In the genomic region with DNA sequence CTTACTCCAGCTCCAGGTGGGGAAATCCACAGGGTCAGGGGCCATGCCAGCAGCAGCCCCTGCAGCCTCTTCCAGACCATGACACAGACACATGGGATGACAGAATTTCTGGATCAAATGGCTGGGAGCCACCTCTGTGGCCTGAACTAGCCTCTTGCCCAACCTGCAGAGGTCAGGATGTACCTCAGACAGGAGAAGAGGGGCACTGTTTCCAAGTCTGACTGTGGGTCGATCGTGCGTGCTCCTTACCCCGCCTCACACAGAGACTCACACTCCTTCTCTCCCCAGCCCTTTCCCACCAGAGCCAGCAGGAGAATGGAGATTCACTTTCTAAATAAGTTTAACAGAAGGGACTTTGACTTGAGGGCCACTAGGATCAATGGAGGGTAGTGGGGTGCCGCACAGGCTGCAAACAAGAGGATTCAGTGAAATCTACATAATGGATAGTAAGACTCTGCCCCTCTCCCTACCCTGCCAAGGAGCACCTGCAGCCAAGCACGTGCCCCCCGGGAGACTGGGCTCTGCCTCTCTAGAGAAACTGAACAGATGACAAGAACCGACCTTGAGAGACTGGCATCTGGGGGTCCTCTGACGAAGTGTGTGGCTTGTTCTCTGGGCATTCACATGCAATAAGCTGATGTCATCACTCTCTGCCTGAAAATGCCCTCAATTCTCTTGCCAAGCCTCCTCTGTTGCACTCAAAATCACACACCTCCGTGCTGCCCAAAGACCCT, we compare ENCODE assay signal across 1 cellular context.
TF ChIP-seq lines count a peak whose summit lies in the region.

No MANE protein-coding gene starts in this region.

TF ChIP-seq in WTC11, 78 proteins besides CTCF, POLR2A, EP300 and RAD21 (continued from another document):
- TF ChIP-seq, protein P1, sequence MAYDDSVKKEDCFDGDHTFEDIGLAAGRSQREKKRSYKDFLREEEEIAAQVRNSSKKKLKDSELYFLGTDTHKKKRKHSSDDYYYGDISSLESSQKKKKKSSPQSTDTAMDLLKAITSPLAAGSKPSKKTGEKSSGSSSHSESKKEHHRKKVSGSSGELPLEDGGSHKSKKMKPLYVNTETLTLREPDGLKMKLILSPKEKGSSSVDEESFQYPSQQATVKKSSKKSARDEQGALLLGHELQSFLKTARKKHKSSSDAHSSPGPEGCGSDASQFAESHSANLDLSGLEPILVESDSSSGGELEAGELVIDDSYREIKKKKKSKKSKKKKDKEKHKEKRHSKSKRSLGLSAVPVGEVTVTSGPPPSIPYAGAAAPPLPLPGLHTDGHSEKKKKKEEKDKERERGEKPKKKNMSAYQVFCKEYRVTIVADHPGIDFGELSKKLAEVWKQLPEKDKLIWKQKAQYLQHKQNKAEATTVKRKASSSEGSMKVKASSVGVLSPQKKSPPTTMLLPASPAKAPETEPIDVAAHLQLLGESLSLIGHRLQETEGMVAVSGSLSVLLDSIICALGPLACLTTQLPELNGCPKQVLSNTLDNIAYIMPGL (CRISPR knock-in tag; IDR thresholded peaks at IDR 0.05), result no peak
- TF ChIP-seq ZNF232 (CRISPR knock-in tag; IDR thresholded peaks at IDR 0.05) (no peak), ETV6 (CRISPR knock-in tag; IDR thresholded peaks at IDR 0.05) (no peak), GRHL2 (CRISPR knock-in tag; IDR thresholded peaks at IDR 0.05; ENCODE audit: insufficient replicate concordance, severe bottlenecking) (no peak), RELA (CRISPR knock-in tag; IDR thresholded peaks at IDR 0.05; ENCODE audit: borderline replicate concordance) (no peak), TCF7 (CRISPR knock-in tag; IDR thresholded peaks at IDR 0.05; ENCODE audit: low read depth) (no peak), GTF2I (CRISPR knock-in tag; conservative IDR thresholded peaks at IDR 0.05) (no peak), PRRX2 (CRISPR knock-in tag; IDR thresholded peaks at IDR 0.05) (no peak), ZNF219 (CRISPR knock-in tag; IDR thresholded peaks at IDR 0.05; ENCODE audit: borderline replicate concordance) (no peak), TEAD4 (CRISPR knock-in tag; IDR thresholded peaks at IDR 0.05) (no peak)
- TF ChIP-seq, protein P2, sequence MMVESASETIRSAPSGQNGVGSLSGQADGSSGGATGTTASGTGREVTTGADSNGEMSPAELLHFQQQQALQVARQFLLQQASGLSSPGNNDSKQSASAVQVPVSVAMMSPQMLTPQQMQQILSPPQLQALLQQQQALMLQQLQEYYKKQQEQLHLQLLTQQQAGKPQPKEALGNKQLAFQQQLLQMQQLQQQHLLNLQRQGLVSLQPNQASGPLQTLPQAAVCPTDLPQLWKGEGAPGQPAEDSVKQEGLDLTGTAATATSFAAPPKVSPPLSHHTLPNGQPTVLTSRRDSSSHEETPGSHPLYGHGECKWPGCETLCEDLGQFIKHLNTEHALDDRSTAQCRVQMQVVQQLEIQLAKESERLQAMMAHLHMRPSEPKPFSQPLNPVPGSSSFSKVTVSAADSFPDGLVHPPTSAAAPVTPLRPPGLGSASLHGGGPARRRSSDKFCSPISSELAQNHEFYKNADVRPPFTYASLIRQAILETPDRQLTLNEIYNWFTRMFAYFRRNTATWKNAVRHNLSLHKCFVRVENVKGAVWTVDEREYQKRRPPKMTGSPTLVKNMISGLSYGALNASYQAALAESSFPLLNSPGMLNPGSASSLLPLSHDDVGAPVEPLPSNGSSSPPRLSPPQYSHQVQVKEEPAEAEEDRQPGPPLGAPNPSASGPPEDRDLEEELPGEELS (CRISPR knock-in tag; IDR thresholded peaks at IDR 0.05), result no peak
- TF ChIP-seq, protein P3, sequence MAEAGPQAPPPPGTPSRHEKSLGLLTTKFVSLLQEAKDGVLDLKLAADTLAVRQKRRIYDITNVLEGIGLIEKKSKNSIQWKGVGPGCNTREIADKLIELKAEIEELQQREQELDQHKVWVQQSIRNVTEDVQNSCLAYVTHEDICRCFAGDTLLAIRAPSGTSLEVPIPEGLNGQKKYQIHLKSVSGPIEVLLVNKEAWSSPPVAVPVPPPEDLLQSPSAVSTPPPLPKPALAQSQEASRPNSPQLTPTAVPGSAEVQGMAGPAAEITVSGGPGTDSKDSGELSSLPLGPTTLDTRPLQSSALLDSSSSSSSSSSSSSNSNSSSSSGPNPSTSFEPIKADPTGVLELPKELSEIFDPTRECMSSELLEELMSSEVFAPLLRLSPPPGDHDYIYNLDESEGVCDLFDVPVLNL (CRISPR knock-in tag; IDR thresholded peaks at IDR 0.05; ENCODE audit: borderline replicate concordance, low read depth), result no peak
- TF ChIP-seq, protein P4, sequence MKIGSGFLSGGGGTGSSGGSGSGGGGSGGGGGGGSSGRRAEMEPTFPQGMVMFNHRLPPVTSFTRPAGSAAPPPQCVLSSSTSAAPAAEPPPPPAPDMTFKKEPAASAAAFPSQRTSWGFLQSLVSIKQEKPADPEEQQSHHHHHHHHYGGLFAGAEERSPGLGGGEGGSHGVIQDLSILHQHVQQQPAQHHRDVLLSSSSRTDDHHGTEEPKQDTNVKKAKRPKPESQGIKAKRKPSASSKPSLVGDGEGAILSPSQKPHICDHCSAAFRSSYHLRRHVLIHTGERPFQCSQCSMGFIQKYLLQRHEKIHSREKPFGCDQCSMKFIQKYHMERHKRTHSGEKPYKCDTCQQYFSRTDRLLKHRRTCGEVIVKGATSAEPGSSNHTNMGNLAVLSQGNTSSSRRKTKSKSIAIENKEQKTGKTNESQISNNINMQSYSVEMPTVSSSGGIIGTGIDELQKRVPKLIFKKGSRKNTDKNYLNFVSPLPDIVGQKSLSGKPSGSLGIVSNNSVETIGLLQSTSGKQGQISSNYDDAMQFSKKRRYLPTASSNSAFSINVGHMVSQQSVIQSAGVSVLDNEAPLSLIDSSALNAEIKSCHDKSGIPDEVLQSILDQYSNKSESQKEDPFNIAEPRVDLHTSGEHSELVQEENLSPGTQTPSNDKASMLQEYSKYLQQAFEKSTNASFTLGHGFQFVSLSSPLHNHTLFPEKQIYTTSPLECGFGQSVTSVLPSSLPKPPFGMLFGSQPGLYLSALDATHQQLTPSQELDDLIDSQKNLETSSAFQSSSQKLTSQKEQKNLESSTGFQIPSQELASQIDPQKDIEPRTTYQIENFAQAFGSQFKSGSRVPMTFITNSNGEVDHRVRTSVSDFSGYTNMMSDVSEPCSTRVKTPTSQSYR (CRISPR knock-in tag; IDR thresholded peaks at IDR 0.05), result no peak
- TF ChIP-seq, protein P5, sequence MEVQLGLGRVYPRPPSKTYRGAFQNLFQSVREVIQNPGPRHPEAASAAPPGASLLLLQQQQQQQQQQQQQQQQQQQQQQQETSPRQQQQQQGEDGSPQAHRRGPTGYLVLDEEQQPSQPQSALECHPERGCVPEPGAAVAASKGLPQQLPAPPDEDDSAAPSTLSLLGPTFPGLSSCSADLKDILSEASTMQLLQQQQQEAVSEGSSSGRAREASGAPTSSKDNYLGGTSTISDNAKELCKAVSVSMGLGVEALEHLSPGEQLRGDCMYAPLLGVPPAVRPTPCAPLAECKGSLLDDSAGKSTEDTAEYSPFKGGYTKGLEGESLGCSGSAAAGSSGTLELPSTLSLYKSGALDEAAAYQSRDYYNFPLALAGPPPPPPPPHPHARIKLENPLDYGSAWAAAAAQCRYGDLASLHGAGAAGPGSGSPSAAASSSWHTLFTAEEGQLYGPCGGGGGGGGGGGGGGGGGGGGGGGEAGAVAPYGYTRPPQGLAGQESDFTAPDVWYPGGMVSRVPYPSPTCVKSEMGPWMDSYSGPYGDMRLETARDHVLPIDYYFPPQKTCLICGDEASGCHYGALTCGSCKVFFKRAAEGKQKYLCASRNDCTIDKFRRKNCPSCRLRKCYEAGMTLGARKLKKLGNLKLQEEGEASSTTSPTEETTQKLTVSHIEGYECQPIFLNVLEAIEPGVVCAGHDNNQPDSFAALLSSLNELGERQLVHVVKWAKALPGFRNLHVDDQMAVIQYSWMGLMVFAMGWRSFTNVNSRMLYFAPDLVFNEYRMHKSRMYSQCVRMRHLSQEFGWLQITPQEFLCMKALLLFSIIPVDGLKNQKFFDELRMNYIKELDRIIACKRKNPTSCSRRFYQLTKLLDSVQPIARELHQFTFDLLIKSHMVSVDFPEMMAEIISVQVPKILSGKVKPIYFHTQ (CRISPR knock-in tag; IDR thresholded peaks at IDR 0.05), result no peak
- TF ChIP-seq, protein P6, sequence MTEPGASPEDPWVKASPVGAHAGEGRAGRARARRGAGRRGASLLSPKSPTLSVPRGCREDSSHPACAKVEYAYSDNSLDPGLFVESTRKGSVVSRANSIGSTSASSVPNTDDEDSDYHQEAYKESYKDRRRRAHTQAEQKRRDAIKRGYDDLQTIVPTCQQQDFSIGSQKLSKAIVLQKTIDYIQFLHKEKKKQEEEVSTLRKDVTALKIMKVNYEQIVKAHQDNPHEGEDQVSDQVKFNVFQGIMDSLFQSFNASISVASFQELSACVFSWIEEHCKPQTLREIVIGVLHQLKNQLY (CRISPR knock-in tag; IDR thresholded peaks at IDR 0.05), result no peak
